ENCODE assay signal across 17 cellular contexts in the genomic region with DNA sequence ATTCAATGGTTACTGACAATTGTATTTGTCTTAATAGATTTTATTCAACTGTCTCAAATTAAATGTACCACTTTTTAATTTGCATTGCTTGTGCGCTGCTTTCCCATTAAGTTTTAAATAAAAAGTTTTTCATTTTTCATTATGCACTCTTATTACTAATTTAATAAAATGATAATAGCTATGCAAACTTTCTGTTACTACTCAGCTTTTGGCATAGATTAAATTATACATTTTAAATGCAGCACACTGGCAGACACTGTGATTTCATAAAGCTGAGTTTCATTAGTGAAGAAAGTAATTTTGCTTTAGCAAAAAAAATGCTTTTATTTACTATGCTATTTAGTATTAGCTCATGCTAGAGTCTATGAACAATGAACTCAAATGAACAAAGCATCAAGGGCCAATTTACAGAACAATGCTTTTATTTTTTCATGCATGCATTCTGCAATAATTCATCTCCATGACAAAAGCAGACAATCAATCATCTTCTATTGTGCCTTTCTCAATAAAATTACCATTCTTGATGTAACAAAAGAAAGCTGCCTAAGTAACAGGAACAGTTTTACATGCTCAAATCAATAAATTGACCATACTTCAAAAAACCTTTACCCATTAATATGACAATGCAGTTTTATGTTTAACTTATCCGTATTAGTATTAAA.
"Had no signal": no experiment of that assay in that cellular context is flagged by ENCODE, and none has a peak within 500 bp of the region (broad histone marks: within the 10 kb centered on the region; RNA-seq: fewer than 3 reads in every experiment).

No MANE protein-coding gene starts in this region.

- H3K4me3 ChIP-seq: esophagus squamous epithelium, gastrocnemius medialis, transverse colon had no signal

- H3K9me3 ChIP-seq: esophagus squamous epithelium, gastrocnemius medialis, transverse colon had no signal

- H3K27ac ChIP-seq: esophagus squamous epithelium, gastrocnemius medialis, transverse colon had no signal

- H3K36me3 ChIP-seq: esophagus squamous epithelium, gastrocnemius medialis, transverse colon had no signal

- H3K27me3 ChIP-seq: esophagus squamous epithelium, gastrocnemius medialis, transverse colon had no signal

- H3K4me1 ChIP-seq: esophagus squamous epithelium, gastrocnemius medialis, transverse colon had no signal

- DNase-seq: activated B cell treated with CpG ODN at 0.5 μM for 24 hours; activated CD4-positive, alpha-beta T cell treated with anti-CD3 and anti-CD28 coated beads for 36 hours; activated CD4-positive, alpha-beta T cell treated with anti-CD3 and anti-CD28 coated beads, Interleukin-2, amount 50 U/mL, for 48 hours; activated CD8-positive, alpha-beta memory T cell treated with anti-CD3 and anti-CD28 coated beads, Interleukin-2, amount 50 U/mL, for 48 hours; activated naive CD4-positive, alpha-beta T cell; activated naive CD8-positive, alpha-beta T cell treated with anti-CD3 and anti-CD28 coated beads for 36 hours; activated T-cell treated with anti-CD3 and anti-CD28 coated beads, Interleukin-2, amount 50 U/mL, for 4 hours; central memory CD4-positive, alpha-beta T cell; effector memory CD4-positive, alpha-beta T cell; esophagus squamous epithelium; gastrocnemius medialis; hippocampal formation; midbrain; natural killer cell; small intestine; stimulated activated CD4-positive, alpha-beta T cell treated with anti-CD3 and anti-CD28 coated beads, Interleukin-2, amount 100 ng/mL, for 24 hours; transverse colon had no signal
